8 cellular contexts compared by ENCODE assay signal in genomic region chr9:135204177-135204576, GRCh38.
"Had no signal": no experiment of that assay in that cellular context is flagged by ENCODE, and none has a peak within 500 bp of the region (broad histone marks: within the 10 kb centered on the region; RNA-seq: fewer than 3 reads in every experiment).

No MANE protein-coding gene starts in this region.

- FAIRE-seq: HepG2 had no signal

- H3K4me1 ChIP-seq: HAP-1 had no signal

- H2AFZ ChIP-seq: GM23338 had no signal

- H3K27ac ChIP-seq: HL-60 had no signal

- H3K9me3 ChIP-seq: HAP-1 had no signal

- H3K4me3 ChIP-seq: GM23338, HAP-1 had no signal

- H3K36me3 ChIP-seq: HAP-1 had no signal

- ATAC-seq: GM23338, HCT116, HepG2 had no signal

- DNase-seq: H7, HFFc6, KBM-7 had no signal

- H3K4me2 ChIP-seq: GM23338 had no signal
